Comparison of ENCODE assay signal across 35 cellular contexts in genomic region chr2:28926837-28927236, GRCh38. TPM values are rescaled to one million over a fixed set of nuclear protein-coding genes. Genes with fewer than 3 reads are reported as not detected.
DNase-seq lines count a peak whose midpoint lies in the region; ATAC-seq, FAIRE-seq and TF ChIP-seq lines count a peak whose summit lies in the region.
"Had no signal": no experiment of that assay in that cellular context is flagged by ENCODE, and none has a peak within 500 bp of the region (broad histone marks: within the 10 kb centered on the region; RNA-seq: fewer than 3 reads in every experiment).

No MANE protein-coding gene starts in this region.

- peak overlapping the region; percentile 24 for H3K27ac Mint-ChIP-seq in activated CD4-positive, alpha-beta T cell treated with anti-CD3 and anti-CD28 coated beads for 36 hours
- no peak overlapping the region for H3K27ac Mint-ChIP-seq in activated CD4-positive, alpha-beta T cell treated with anti-CD3 and anti-CD28 coated beads, Interleukin-2, amount 10 ng/mL, durations not matched to agents 24 days and 14 days
- H3K27ac Mint-ChIP-seq in activated T-helper 17 cell treated with anti-CD3 and anti-CD28 coated beads, Interleukin-2, amount 50 U/mL, for 72 hours = peak overlapping the region; percentile 20
- H3K27ac Mint-ChIP-seq: activated naive CD8-positive, alpha-beta T cell treated with anti-CD3 and anti-CD28 coated beads, Interleukin-2, amount 50 U/mL, for 24 hours had no signal

- H3K27me3 Mint-ChIP-seq in activated CD4-positive, alpha-beta T cell treated with anti-CD3 and anti-CD28 coated beads for 36 hours = no peaks in the 10 kb centered on the region
- no peaks in the 10 kb centered on the region for H3K27me3 Mint-ChIP-seq in activated CD4-positive, alpha-beta T cell treated with anti-CD3 and anti-CD28 coated beads, Interleukin-2, amount 10 ng/mL, durations not matched to agents 24 days and 14 days
- no peaks in the 10 kb centered on the region for H3K27me3 Mint-ChIP-seq in activated T-helper 17 cell treated with anti-CD3 and anti-CD28 coated beads, Interleukin-2, amount 50 U/mL, for 72 hours
- H3K27me3 Mint-ChIP-seq: activated CD4-positive, alpha-beta memory T cell treated with anti-CD3 and anti-CD28 coated beads, Interleukin-2, amount 10 ng/mL, durations not matched to agents 7 days and 5 days; activated naive CD8-positive, alpha-beta T cell treated with anti-CD3 and anti-CD28 coated beads, Interleukin-2, amount 50 U/mL, for 24 hours had no signal

- no peaks in the 10 kb centered on the region for H3K4me1 ChIP-seq in Peyer's patch
- H3K4me1 ChIP-seq: Caco-2, pancreas, stomach, uterus had no signal

- H3K4me3 ChIP-seq in fibroblast of pulmonary artery (replicated peaks; ENCODE audit: low read depth, low read length) (no peak overlapping the region), Peyer's patch (no peak overlapping the region)
- H3K4me3 ChIP-seq: pancreas, skin epidermis, stomach, uterus had no signal

- peaks cover 0 to 83% (median 0%) of the 10 kb centered on the region in 3 donors for H3K36me3 ChIP-seq in Peyer's patch
- H3K36me3 ChIP-seq: uterus had no signal

- H3K27me3 ChIP-seq in Peyer's patch = no peaks in the 10 kb centered on the region
- H3K27me3 ChIP-seq: pancreas, stomach, uterus had no signal

- no peak for DNase-seq in activated CD4-positive, alpha-beta T cell treated with anti-CD3 and anti-CD28 coated beads for 36 hours
- DNase-seq in activated CD4-positive, alpha-beta T cell treated with anti-CD3 and anti-CD28 coated beads, Interleukin-2, amount 10 ng/mL, durations not matched to agents 24 days and 14 days = no peak
- no peak for DNase-seq in GM12891 (ENCODE audit: insufficient read length, low spot score)
- DNase-seq in fibroblast of pulmonary artery (ENCODE audit: low read depth) = peak; percentile 33
- no peak for DNase-seq in stimulated activated CD4-positive, alpha-beta T cell treated with anti-CD3 and anti-CD28 coated beads, Interleukin-4, amount 100 ng/mL, for 24 hours
- DNase-seq in Ammon's horn (ENCODE audit: low spot score) = no peak
- no peak for DNase-seq in Peyer's patch
- DNase-seq: 8988T; activated CD4-positive, alpha-beta memory T cell treated with anti-CD3 and anti-CD28 coated beads, Interleukin-2, amount 10 ng/mL, durations not matched to agents 7 days and 5 days; activated CD4-positive, CD25-positive, alpha-beta regulatory T cell treated with anti-CD3 and anti-CD28 coated beads, Interleukin-2, amount 50 U/mL, for 72 hours; activated effector memory CD4-positive, alpha-beta T cell treated with anti-CD3 and anti-CD28 coated beads, Interleukin-2, amount 50 U/mL, for 16 hours; activated naive CD8-positive, alpha-beta T cell treated with anti-CD3 and anti-CD28 coated beads, Interleukin-2, amount 50 U/mL, for 24 hours; activated T-cell treated with anti-CD3 and anti-CD28 coated beads for 4 hours; Caco-2; central memory CD4-positive, alpha-beta T cell; immature natural killer cell; mesendoderm; NCI-H1105 treated with DMSO at 0.1 percent for 48 hours; NCI-H2029 treated with DMSO at 0.1 percent for 48 hours; NCI-H69; pancreas; retina; SHP77 treated with DMSO at 0.1 percent for 48 hours; stimulated activated CD4-positive, alpha-beta T cell treated with anti-CD3 and anti-CD28 coated beads, Interleukin-1b, Interleukin-23, amount 100 ng/mL, for 48 hours; stomach; uterus had no signal

- intact Hi-C loops in activated CD4-positive, alpha-beta T cell treated with anti-CD3 and anti-CD28 coated beads for 36 hours (cut with DNase I, micrococcal nuclease) = loop anchor here in 1 of 2 experiments (10.0 kb wide), 1 partner anchor 102 kb away; no protein-coding TSS in a partner anchor
- intact Hi-C loops in activated CD4-positive, alpha-beta T cell treated with anti-CD3 and anti-CD28 coated beads, Interleukin-2, amount 10 ng/mL, durations not matched to agents 24 days and 14 days (cut with micrococcal nuclease) = no loop called here

- peak; percentile 31 for FAIRE-seq in GM12891 (lab: Jason Lieb, UNC)
- FAIRE-seq: G401.6, pancreas had no signal

- CTCF ChIA-PET in activated CD4-positive, alpha-beta T cell treated with anti-CD3 and anti-CD28 coated beads for 36 hours (lab: Charles Lee) = interaction anchor here (1.3 to 1.4 kb wide), 2 partner anchors 10 kb away, joined by 3 read pairs; no protein-coding TSS in a partner anchor

- H3K36me3 Mint-ChIP-seq in activated CD4-positive, alpha-beta T cell treated with anti-CD3 and anti-CD28 coated beads for 36 hours (ENCODE audit: low read depth) = peaks cover 76% of the 10 kb centered on the region
- peaks cover 85% of the 10 kb centered on the region for H3K36me3 Mint-ChIP-seq in activated CD4-positive, alpha-beta T cell treated with anti-CD3 and anti-CD28 coated beads, Interleukin-2, amount 10 ng/mL, durations not matched to agents 24 days and 14 days (ENCODE audit: low read depth)
- peaks cover 100% of the 10 kb centered on the region for H3K36me3 Mint-ChIP-seq in activated T-helper 17 cell treated with anti-CD3 and anti-CD28 coated beads, Interleukin-2, amount 50 U/mL, for 72 hours (ENCODE audit: low read depth)

- H3K9me3 Mint-ChIP-seq in activated CD4-positive, alpha-beta T cell treated with anti-CD3 and anti-CD28 coated beads for 36 hours (ENCODE audit: low read depth) = no peaks in the 10 kb centered on the region
- no peaks in the 10 kb centered on the region for H3K9me3 Mint-ChIP-seq in activated CD4-positive, alpha-beta T cell treated with anti-CD3 and anti-CD28 coated beads, Interleukin-2, amount 10 ng/mL, durations not matched to agents 24 days and 14 days
- no peaks in the 10 kb centered on the region for H3K9me3 Mint-ChIP-seq in activated T-helper 17 cell treated with anti-CD3 and anti-CD28 coated beads, Interleukin-2, amount 50 U/mL, for 72 hours
- H3K9me3 Mint-ChIP-seq: activated CD4-positive, alpha-beta memory T cell treated with anti-CD3 and anti-CD28 coated beads, Interleukin-2, amount 10 ng/mL, durations not matched to agents 7 days and 5 days; activated naive CD8-positive, alpha-beta T cell treated with anti-CD3 and anti-CD28 coated beads, Interleukin-2, amount 50 U/mL, for 24 hours; CD14-positive monocyte; immature natural killer cell had no signal

- POLR2A ChIA-PET in activated CD4-positive, alpha-beta T cell treated with anti-CD3 and anti-CD28 coated beads for 36 hours (lab: Charles Lee) = no interaction called here

- no peak for ATAC-seq in activated CD4-positive, alpha-beta T cell treated with anti-CD3 and anti-CD28 coated beads for 36 hours
- no peak for ATAC-seq in activated T-helper 17 cell treated with anti-CD3 and anti-CD28 coated beads, Interleukin-2, amount 50 U/mL, for 72 hours (replicated peaks)
- ATAC-seq: activated naive CD8-positive, alpha-beta T cell treated with anti-CD3 and anti-CD28 coated beads, Interleukin-2, amount 50 U/mL, for 24 hours; left lobe of liver; Panc1; pancreas had no signal

- H3K4me1 Mint-ChIP-seq in activated CD4-positive, alpha-beta T cell treated with anti-CD3 and anti-CD28 coated beads for 36 hours = no peaks in the 10 kb centered on the region
- peaks cover 4% of the 10 kb centered on the region for H3K4me1 Mint-ChIP-seq in activated CD4-positive, alpha-beta T cell treated with anti-CD3 and anti-CD28 coated beads, Interleukin-2, amount 10 ng/mL, durations not matched to agents 24 days and 14 days
- peaks cover 9% of the 10 kb centered on the region for H3K4me1 Mint-ChIP-seq in activated T-helper 17 cell treated with anti-CD3 and anti-CD28 coated beads, Interleukin-2, amount 50 U/mL, for 72 hours
- H3K4me1 Mint-ChIP-seq: activated naive CD8-positive, alpha-beta T cell treated with anti-CD3 and anti-CD28 coated beads, Interleukin-2, amount 50 U/mL, for 24 hours; CD14-positive monocyte; immature natural killer cell had no signal

- TF ChIP-seq CTCF in fibroblast of pulmonary artery (IDR thresholded peaks at IDR 0.05; ENCODE audit: low read length, missing control alignments) (no peak), Peyer's patch (IDR thresholded peaks at IDR 0.05) (no peak)

- H3K9me3 ChIP-seq in Peyer's patch = no peaks in the 10 kb centered on the region
- H3K9me3 ChIP-seq: Caco-2, pancreas, stomach, uterus had no signal

- H3K4me3 Mint-ChIP-seq in activated CD4-positive, alpha-beta T cell treated with anti-CD3 and anti-CD28 coated beads for 36 hours = no peak overlapping the region
- no peak overlapping the region for H3K4me3 Mint-ChIP-seq in activated CD4-positive, alpha-beta T cell treated with anti-CD3 and anti-CD28 coated beads, Interleukin-2, amount 10 ng/mL, durations not matched to agents 24 days and 14 days
- H3K4me3 Mint-ChIP-seq in activated T-helper 17 cell treated with anti-CD3 and anti-CD28 coated beads, Interleukin-2, amount 50 U/mL, for 72 hours = no peak overlapping the region
- H3K4me3 Mint-ChIP-seq: activated CD4-positive, alpha-beta memory T cell treated with anti-CD3 and anti-CD28 coated beads, Interleukin-2, amount 10 ng/mL, durations not matched to agents 7 days and 5 days; activated naive CD8-positive, alpha-beta T cell treated with anti-CD3 and anti-CD28 coated beads, Interleukin-2, amount 50 U/mL, for 24 hours; CD14-positive monocyte; immature natural killer cell had no signal

- H3K27ac ChIP-seq in Peyer's patch = no peak overlapping the region
- H3K27ac ChIP-seq: pancreas, stomach, uterus had no signal

- TF ChIP-seq POLR2A in GM12891 (IDR thresholded peaks at IDR 0.05; ENCODE audit: low read depth, low read length) = 0 out of 2 replicates have a peak, but pooled peaks have one; percentile 50
- TF ChIP-seq POLR2A in Peyer's patch (IDR thresholded peaks at IDR 0.05) = no peak

RNA-seq across cellular contexts. Expression of gene WDR43, which starts 32.4 kb away (rescaled TPM):
- 100 to 1,000 TPM; 109 to 170 TPM for total RNA-seq in activated CD4-positive, alpha-beta T cell treated with anti-CD3 and anti-CD28 coated beads for 36 hours
- 181 and 190 TPM in 2 replicates for total RNA-seq in activated CD4-positive, alpha-beta T cell treated with anti-CD3 and anti-CD28 coated beads, Interleukin-2, amount 10 ng/mL, durations not matched to agents 24 days and 14 days
- 33.1 TPM for polyA plus RNA-seq in GM12891 (2012; ENCODE audit: low read depth, missing spikeins)
- 100 to 1,000 TPM in 1 of 2 donors, 10 to 100 TPM in 1; 63.7 to 146 TPM for total RNA-seq in activated T-helper 17 cell treated with anti-CD3 and anti-CD28 coated beads, Interleukin-2, amount 50 U/mL, for 72 hours
- total RNA-seq in Peyer's patch = 10 to 100 TPM; 17.4 to 98.2 (median 24.4) TPM

RNA-seq across cellular contexts. Expression of gene TOGARAM2, which starts 54.3 kb away (rescaled TPM):
- total RNA-seq in activated CD4-positive, alpha-beta T cell treated with anti-CD3 and anti-CD28 coated beads for 36 hours = 1 to 10 TPM; 2.7 to 3.3 TPM
- total RNA-seq in activated CD4-positive, alpha-beta T cell treated with anti-CD3 and anti-CD28 coated beads, Interleukin-2, amount 10 ng/mL, durations not matched to agents 24 days and 14 days = 4.8 and 6.7 TPM in 2 replicates
- 0.18 TPM for polyA plus RNA-seq in GM12891 (2012; ENCODE audit: low read depth, missing spikeins)
- total RNA-seq in activated T-helper 17 cell treated with anti-CD3 and anti-CD28 coated beads, Interleukin-2, amount 50 U/mL, for 72 hours = 1 to 10 TPM; 3.0 to 4.3 TPM
- total RNA-seq in Peyer's patch = 1 to 10 TPM in 1 of 4 donors, under 1 TPM in 3; under 0.01 to 1.1 (median 0.22) TPM
- total RNA-seq: dermis blood vessel endothelial cell, glomerular endothelial cell, M059J had no signal

RNA-seq across cellular contexts. Expression of gene TRMT61B, which starts 56.7 kb away (rescaled TPM):
- total RNA-seq in activated CD4-positive, alpha-beta T cell treated with anti-CD3 and anti-CD28 coated beads for 36 hours = 10 to 100 TPM; 22.0 to 22.2 TPM
- total RNA-seq in activated CD4-positive, alpha-beta T cell treated with anti-CD3 and anti-CD28 coated beads, Interleukin-2, amount 10 ng/mL, durations not matched to agents 24 days and 14 days = 18.9 and 20.1 TPM in 2 replicates
- polyA plus RNA-seq in GM12891 (2012; ENCODE audit: low read depth, missing spikeins) = 10.6 TPM
- total RNA-seq in activated T-helper 17 cell treated with anti-CD3 and anti-CD28 coated beads, Interleukin-2, amount 50 U/mL, for 72 hours = 10 to 100 TPM; 14.7 to 20.0 TPM
- total RNA-seq in Peyer's patch = 10 to 100 TPM; 12.6 to 19.0 (median 16.6) TPM
